In genomic region chr16:29290631-29291247, GRCh38 we compare ENCODE assay signal across 7 cellular contexts.
DNase-seq lines count a peak whose midpoint lies in the region; ATAC-seq, FAIRE-seq and TF ChIP-seq lines count a peak whose summit lies in the region.

No MANE protein-coding gene starts in this region.

- H3K4me1 ChIP-seq in pancreas (peaks cover 0 to 9% (median 0%) of the 10 kb centered on the region in 3 donors), thyroid gland (peaks cover 41 to 50% of the 10 kb centered on the region in 2 donors)

- H3K4me3 ChIP-seq in pancreas, result peak overlapping the region in 1 of 4 donors; percentile 28
- H3K4me3 ChIP-seq in thyroid gland (replicated peaks in 1 of 3), result no peak overlapping the region

- TF ChIP-seq CTCF in pancreas (IDR thresholded peaks at IDR 0.05), result no peak
- TF ChIP-seq CTCF in thyroid gland (IDR thresholded peaks at IDR 0.05), result peak in 1 of 6 experiments; percentile 6

- H3K9me3 ChIP-seq in pancreas (no peaks in the 10 kb centered on the region), thyroid gland (no peaks in the 10 kb centered on the region)

- TF ChIP-seq POLR2A in thyroid gland (IDR thresholded peaks at IDR 0.05), result peak in 1 of 2 donors; percentile 47

- peak overlapping the region in 2 of 4 donors; percentile 37 to 44 for H3K27ac ChIP-seq in pancreas
- H3K27ac ChIP-seq in thyroid gland, result peak overlapping the region; percentile 61 to 93 (median 65)

- DNase-seq in RKO (ENCODE audit: low spot score), result peak; percentile 94
- DNase-seq in activated effector memory CD4-positive, alpha-beta T cell treated with anti-CD3 and anti-CD28 coated beads, Interleukin-2, amount 50 U/mL, for 16 hours, result peak; percentile 88
- DNase-seq in globus pallidus (ENCODE audit: low spot score), result peak; percentile 21
- peak; percentile 89 to 98 (median 96) for DNase-seq in pancreas
- peak; percentile 98 to 99 for DNase-seq in thyroid gland

- no peaks in the 10 kb centered on the region for H3K36me3 ChIP-seq in pancreas
- no peaks in the 10 kb centered on the region for H3K36me3 ChIP-seq in thyroid gland

- no peak for FAIRE-seq in pancreas (lab: Jason Lieb, UNC)

- ATAC-seq in GM18520 (IDR thresholded peaks at IDR 0.05; ENCODE audit: unreplicated experiment) (peak; percentile 76), HG02981 (IDR thresholded peaks at IDR 0.05; ENCODE audit: unreplicated experiment) (peak; percentile 63), pancreas (peak; percentile 88 to 93 (median 90))

- intact Hi-C loops in pancreas (cut with DNase I), result no loop called here
- intact Hi-C loops in thyroid gland (cut with DNase I), result no loop called here

- 25 to 30% methylated on average over 20 to 22 of the region's 24 CpGs for WGBS in pancreas, 2 donors
- 7 to 23% methylated on average over 5 to 10 of the region's 24 CpGs for WGBS in thyroid gland, 2 donors

- H3K27me3 ChIP-seq in pancreas (no peaks in the 10 kb centered on the region), thyroid gland (no peaks in the 10 kb centered on the region)

Comparison
In these comparisons a context has a peak if more than half of its experiments do, and no peak if none do; other contexts are left out.
1. DNase-seq: peak in every context shown above with its lines; median percentile 98 in thyroid gland; 96 in pancreas; 94 in RKO; 88 in activated effector memory CD4-positive, alpha-beta T cell treated with anti-CD3 and anti-CD28 coated beads, Interleukin-2, amount 50 U/mL, for 16 hours; 21 in globus pallidus.